In the genomic region with DNA sequence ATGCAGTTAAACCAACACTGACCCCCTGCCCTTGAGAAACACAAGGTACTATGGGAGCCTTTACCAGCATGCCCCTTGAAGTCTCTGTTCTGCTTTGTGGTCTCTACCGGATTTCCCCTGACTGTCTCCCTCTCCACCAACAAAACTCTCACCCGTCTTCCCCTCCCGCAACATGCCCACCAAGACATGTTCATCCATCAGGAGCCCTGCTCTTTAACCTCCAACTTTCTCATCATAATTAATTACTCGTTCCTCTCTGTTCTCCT, we compare ENCODE assay signal across 8 cellular contexts. TPM values are rescaled to one million over a fixed set of nuclear protein-coding genes. Genes with fewer than 3 reads are reported as not detected.
DNase-seq lines count a peak whose midpoint lies in the region; ATAC-seq, FAIRE-seq and TF ChIP-seq lines count a peak whose summit lies in the region.

No MANE protein-coding gene starts in this region.

- H3K4me3 Mint-ChIP-seq in Calu3 (ENCODE audit: low read depth, unreplicated experiment) = peak overlapping the region; percentile 73
- peak overlapping the region; percentile 90 to 95 for H3K4me3 Mint-ChIP-seq in activated T-cell treated with anti-CD3 and anti-CD28 coated beads, Interleukin-2, amount 50 U/mL, for 72 hours

- WGBS in small intestine, 3 donors = 7 to 10% (median 8%) methylated on average over 4 of the region's 4 CpGs

- H3K27ac ChIP-seq in HL-60 (replicated peaks) (peak overlapping the region; percentile 98), right atrium auricular region (peak overlapping the region; percentile 85 to 88), small intestine (ENCODE audit: low read depth in 1 of 2, low read length in 1 of 2) (peak overlapping the region in 1 of 2 donors; percentile 89)

- intact Hi-C loops in Calu3 (cut with micrococcal nuclease; ENCODE audit: unreplicated experiment) = loop anchor here (2.0 kb wide), 1 partner anchor 23 kb away; no protein-coding TSS in a partner anchor

- H3K27me3 ChIP-seq in HL-60 (ENCODE audit: insufficient read depth, poor library complexity, severe bottlenecking) (no peaks in the 10 kb centered on the region), right atrium auricular region (no peaks in the 10 kb centered on the region), small intestine (ENCODE audit: control insufficient read depth in 2 of 2, insufficient read depth in 2 of 2, low read length in 2 of 2) (no peaks in the 10 kb centered on the region)

- H3K4me1 Mint-ChIP-seq in Calu3 (ENCODE audit: low read depth, unreplicated experiment) = peaks cover 19% of the 10 kb centered on the region
- peaks cover 40% of the 10 kb centered on the region for H3K4me1 Mint-ChIP-seq in activated T-cell treated with anti-CD3 and anti-CD28 coated beads, Interleukin-2, amount 50 U/mL, for 72 hours (ENCODE audit: low read depth)

- H3K4me3 ChIP-seq in HL-60 (replicated peaks; ENCODE audit: insufficient read depth, low read length) (peak overlapping the region; percentile 89), right atrium auricular region (peak overlapping the region; percentile 70 to 76), small intestine (ENCODE audit: low read depth in 1 of 2, low read length in 2 of 2) (peak overlapping the region; percentile 47 to 62)

- H3K9me3 ChIP-seq in right atrium auricular region (no peaks in the 10 kb centered on the region), small intestine (ENCODE audit: control insufficient read depth, low read depth) (no peaks in the 10 kb centered on the region)

- peak overlapping the region; percentile 96 for H3K27ac Mint-ChIP-seq in Calu3 (ENCODE audit: unreplicated experiment)
- peak overlapping the region; percentile 98 for H3K27ac Mint-ChIP-seq in activated T-cell treated with anti-CD3 and anti-CD28 coated beads, Interleukin-2, amount 50 U/mL, for 72 hours

- no TSS peak for BruUV-seq in Calu3 (replicated peaks; lab: Mats Ljungman, UMichigan)

- no peaks in the 10 kb centered on the region for H3K36me3 ChIP-seq in right atrium auricular region
- H3K36me3 ChIP-seq in small intestine (ENCODE audit: control insufficient read depth in 2 of 2, insufficient read depth in 2 of 2, low read length in 2 of 2) = peaks cover 6 to 8% of the 10 kb centered on the region in 2 donors

- FAIRE-seq in small intestine (lab: Jason Lieb, UNC) = no peak

- H3K9me3 Mint-ChIP-seq in Calu3 (ENCODE audit: low read depth, unreplicated experiment) = peaks cover 17% of the 10 kb centered on the region
- H3K9me3 Mint-ChIP-seq in activated T-cell treated with anti-CD3 and anti-CD28 coated beads, Interleukin-2, amount 50 U/mL, for 72 hours = peaks cover 0 to 2% of the 10 kb centered on the region in 2 donors

- H3K36me3 Mint-ChIP-seq in Calu3 (ENCODE audit: insufficient read depth, unreplicated experiment) = peaks cover 39% of the 10 kb centered on the region
- peaks cover 6 to 27% of the 10 kb centered on the region in 2 donors for H3K36me3 Mint-ChIP-seq in activated T-cell treated with anti-CD3 and anti-CD28 coated beads, Interleukin-2, amount 50 U/mL, for 72 hours (ENCODE audit: insufficient read depth in 2 of 2)

- CTCF ChIA-PET in Calu3 (lab: Charles Lee) = no interaction called here

- DNase-seq in Calu3 (no peak), HL-60 (ENCODE audit: low read depth in 1 of 2, low spot score in 1 of 2) (peak; percentile 20 to 21), right atrium auricular region (ENCODE audit: low spot score) (no peak), small intestine (no peak), D341Med (ENCODE audit: low spot score) (no peak), NCI-H526 treated with DMSO at 0.1 percent for 48 hours (lab: John Stamatoyannopoulos, UW) (no peak)
- DNase-seq in activated T-cell treated with anti-CD3 and anti-CD28 coated beads, Interleukin-2, amount 50 U/mL, for 72 hours = peak; percentile 6 to 12

- no peaks in the 10 kb centered on the region for H3K27me3 Mint-ChIP-seq in Calu3 (ENCODE audit: unreplicated experiment)
- H3K27me3 Mint-ChIP-seq in activated T-cell treated with anti-CD3 and anti-CD28 coated beads, Interleukin-2, amount 50 U/mL, for 72 hours (ENCODE audit: low read depth) = no peaks in the 10 kb centered on the region

- peak; percentile 25 for ATAC-seq in GM19468 (IDR thresholded peaks at IDR 0.05; ENCODE audit: extremely low read depth, unreplicated experiment)
- ATAC-seq in activated T-cell treated with anti-CD3 and anti-CD28 coated beads, Interleukin-2, amount 50 U/mL, for 72 hours (replicated peaks in 1 of 2) = peak in 1 of 2 donors; percentile 16

- H3K4me1 ChIP-seq in right atrium auricular region = peaks cover 0 to 13% of the 10 kb centered on the region in 2 donors
- H3K4me1 ChIP-seq in small intestine (ENCODE audit: control insufficient read depth in 2 of 2, insufficient read depth in 1 of 2, low read depth in 1 of 2, low read length in 1 of 2) = no peaks in the 10 kb centered on the region

- no peak for TF ChIP-seq CTCF in Calu3 (IDR thresholded peaks at IDR 0.05; ENCODE audit: unreplicated experiment)
- no peak for TF ChIP-seq CTCF in HL-60 (IDR thresholded peaks at IDR 0.05; ENCODE audit: insufficient read depth, low read length)
- TF ChIP-seq CTCF in right atrium auricular region (IDR thresholded peaks at IDR 0.05) = no peak

RNA-seq across cellular contexts. Expression of a gene that starts 1.1 kb away (rescaled TPM):
- total RNA-seq in Calu3 (2022) (6.3 and 7.0 TPM in 2 replicates), right atrium auricular region (1 to 10 TPM in 1 of 2 donors, under 1 TPM in 1; 0.47 to 1.1 TPM)
- total RNA-seq in activated T-cell treated with anti-CD3 and anti-CD28 coated beads, Interleukin-2, amount 50 U/mL, for 72 hours = 1 to 10 TPM; 5.1 to 6.1 TPM
- 1 to 10 TPM; 2.7 to 4.3 (median 4.1) TPM for polyA plus RNA-seq in small intestine

RNA-seq across cellular contexts. Expression of a gene that starts 43.0 kb away (rescaled TPM):
- total RNA-seq in Calu3 (2022) (14.2 and 15.9 TPM in 2 replicates), right atrium auricular region (1 to 10 TPM; 1.2 to 3.1 TPM)
- total RNA-seq in activated T-cell treated with anti-CD3 and anti-CD28 coated beads, Interleukin-2, amount 50 U/mL, for 72 hours = 1 to 10 TPM; 5.1 to 7.9 TPM
- 10 to 100 TPM in 2 of 3 donors, 1 to 10 TPM in 1; 8.6 to 15.4 (median 11.3) TPM for polyA plus RNA-seq in small intestine

Comparison
In these comparisons a context has a peak if more than half of its experiments do, and no peak if none do; other contexts are left out.
1. DNase-seq: peak in HL-60 (2 of 2) and activated T-cell treated with anti-CD3 and anti-CD28 coated beads, Interleukin-2, amount 50 U/mL, for 72 hours (2 of 2); none in Calu3 (single experiment), right atrium auricular region (single experiment), small intestine (single experiment), D341Med (single experiment) and NCI-H526 treated with DMSO at 0.1 percent for 48 hours (single experiment).
2. Peak in every context shown above with its lines, with median percentiles within 50 percentile points of each other: H3K4me3 ChIP-seq.